Comparison of ENCODE assay signal across 8 cellular contexts in the genomic region with DNA sequence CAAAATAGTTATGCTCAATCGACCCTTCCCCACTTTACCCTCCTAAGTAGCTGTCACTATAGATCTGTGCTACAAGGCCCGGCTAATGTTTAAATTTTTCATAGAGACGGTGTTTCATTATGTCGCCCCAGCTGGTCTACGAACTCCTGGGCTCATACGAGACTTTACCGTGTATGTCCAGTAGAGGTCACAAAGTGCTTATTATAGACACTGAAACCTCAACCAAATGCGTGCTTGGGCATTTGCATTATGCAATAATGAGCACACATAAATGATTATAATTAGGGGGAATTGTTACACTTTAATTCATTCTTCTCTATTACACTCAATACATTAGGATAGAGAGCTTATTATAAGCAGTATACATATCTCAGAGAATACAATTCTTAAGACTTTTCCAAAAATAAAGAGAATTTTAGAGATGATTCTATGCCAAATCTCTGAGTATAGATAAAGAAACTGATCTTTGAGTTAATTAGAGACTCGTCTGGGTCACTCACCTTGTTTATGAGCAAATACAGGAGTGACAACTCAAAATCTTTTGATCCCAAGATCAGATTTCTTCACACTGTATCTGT. TPM values are rescaled to one million over a fixed set of nuclear protein-coding genes. Genes with fewer than 3 reads are reported as not detected.
A peak's percentile ranks its signal among the peaks of the same experiment; 100 is the strongest.
DNase-seq lines count a peak whose midpoint lies in the region; ATAC-seq and TF ChIP-seq lines count a peak whose summit lies in the region.

No MANE protein-coding gene starts in this region.

- DNase-seq in DMS114 treated with DMSO at 0.1 percent for 48 hours (lab: John Stamatoyannopoulos, UW; ENCODE audit: unreplicated experiment) (peak; percentile 23), NCI-H2196 (lab: John Stamatoyannopoulos, UW; ENCODE audit: unreplicated experiment) (peak; percentile 69), globus pallidus (ENCODE audit: low spot score) (peak; percentile 46), progenitor cell of endocrine pancreas (ENCODE audit: low spot score, unreplicated experiment) (no peak), cortex of kidney (lab: John Stamatoyannopoulos, UW) (no peak)
- DNase-seq in activated CD4-positive, alpha-beta T cell treated with anti-CD3 and anti-CD28 coated beads, Interleukin-2, amount 10 ng/mL, durations not matched to agents 24 days and 14 days, result peak; percentile 75

- no peak overlapping the region for H3K4me3 Mint-ChIP-seq in activated CD4-positive, alpha-beta T cell treated with anti-CD3 and anti-CD28 coated beads, Interleukin-2, amount 10 ng/mL, durations not matched to agents 24 days and 14 days
- H3K4me3 Mint-ChIP-seq in progenitor cell of endocrine pancreas (ENCODE audit: low read depth), result no peak overlapping the region

- ATAC-seq in GM18873 (IDR thresholded peaks at IDR 0.05; ENCODE audit: low FRiP score, unreplicated experiment) (peak; percentile 57), HG03064 (IDR thresholded peaks at IDR 0.05; ENCODE audit: low read depth, unreplicated experiment) (peak; percentile 82)

- no peaks in the 10 kb centered on the region for H3K27me3 Mint-ChIP-seq in activated CD4-positive, alpha-beta T cell treated with anti-CD3 and anti-CD28 coated beads, Interleukin-2, amount 10 ng/mL, durations not matched to agents 24 days and 14 days
- H3K27me3 Mint-ChIP-seq in progenitor cell of endocrine pancreas, result no peaks in the 10 kb centered on the region

- intact Hi-C loops in activated CD4-positive, alpha-beta T cell treated with anti-CD3 and anti-CD28 coated beads, Interleukin-2, amount 10 ng/mL, durations not matched to agents 24 days and 14 days (cut with micrococcal nuclease), result loop anchor here (1.0 to 10.0 kb wide), 3 partner anchors 96 to 370 kb away; no protein-coding TSS in a partner anchor

- no peaks in the 10 kb centered on the region for H3K36me3 Mint-ChIP-seq in activated CD4-positive, alpha-beta T cell treated with anti-CD3 and anti-CD28 coated beads, Interleukin-2, amount 10 ng/mL, durations not matched to agents 24 days and 14 days (ENCODE audit: low read depth)
- peaks cover 4% of the 10 kb centered on the region for H3K36me3 Mint-ChIP-seq in progenitor cell of endocrine pancreas (ENCODE audit: insufficient read depth)

- peaks cover 5% of the 10 kb centered on the region for H3K4me1 Mint-ChIP-seq in activated CD4-positive, alpha-beta T cell treated with anti-CD3 and anti-CD28 coated beads, Interleukin-2, amount 10 ng/mL, durations not matched to agents 24 days and 14 days
- H3K4me1 Mint-ChIP-seq in progenitor cell of endocrine pancreas (ENCODE audit: low read depth), result peaks cover 2% of the 10 kb centered on the region

- no peaks in the 10 kb centered on the region for H3K9me3 Mint-ChIP-seq in activated CD4-positive, alpha-beta T cell treated with anti-CD3 and anti-CD28 coated beads, Interleukin-2, amount 10 ng/mL, durations not matched to agents 24 days and 14 days
- peaks cover 14% of the 10 kb centered on the region for H3K9me3 Mint-ChIP-seq in progenitor cell of endocrine pancreas (ENCODE audit: low read depth)

- peak; percentile 77 for TF ChIP-seq CTCF in progenitor cell of endocrine pancreas (IDR thresholded peaks at IDR 0.05; ENCODE audit: unreplicated experiment)

- no peak overlapping the region for H3K27ac Mint-ChIP-seq in activated CD4-positive, alpha-beta T cell treated with anti-CD3 and anti-CD28 coated beads, Interleukin-2, amount 10 ng/mL, durations not matched to agents 24 days and 14 days
- no peak overlapping the region for H3K27ac Mint-ChIP-seq in progenitor cell of endocrine pancreas

RNA-seq across cellular contexts. Expression of gene MRPL16, which starts 12.5 kb away (rescaled TPM):
- total RNA-seq in activated CD4-positive, alpha-beta T cell treated with anti-CD3 and anti-CD28 coated beads, Interleukin-2, amount 10 ng/mL, durations not matched to agents 24 days and 14 days, result 96.8 and 97.4 TPM in 2 replicates
- 44.2 and 44.7 TPM in 2 replicates for total RNA-seq in progenitor cell of endocrine pancreas

RNA-seq across cellular contexts. Expression of gene CBLIF, which starts 22.2 kb away (rescaled TPM):
- total RNA-seq in activated CD4-positive, alpha-beta T cell treated with anti-CD3 and anti-CD28 coated beads, Interleukin-2, amount 10 ng/mL, durations not matched to agents 24 days and 14 days, result not detected in 2 replicates
- total RNA-seq in progenitor cell of endocrine pancreas, result 17.9 and 27.1 TPM in 2 replicates

RNA-seq across cellular contexts. Expression of gene TCN1, which starts 43.2 kb away (rescaled TPM):
- not detected in 2 replicates for total RNA-seq in activated CD4-positive, alpha-beta T cell treated with anti-CD3 and anti-CD28 coated beads, Interleukin-2, amount 10 ng/mL, durations not matched to agents 24 days and 14 days
- 3.2 and 3.5 TPM in 2 replicates for total RNA-seq in progenitor cell of endocrine pancreas

RNA-seq across cellular contexts. Expression of gene OOSP3, which starts 55.5 kb away (rescaled TPM):
- not detected in 2 replicates for total RNA-seq in activated CD4-positive, alpha-beta T cell treated with anti-CD3 and anti-CD28 coated beads, Interleukin-2, amount 10 ng/mL, durations not matched to agents 24 days and 14 days
- total RNA-seq in progenitor cell of endocrine pancreas, result 0.49 TPM in 1 of 2 replicates, not detected in the other

Comparison
In these comparisons a context has a peak if more than half of its experiments do, and no peak if none do; other contexts are left out.
1. DNase-seq: peak in DMS114 treated with DMSO at 0.1 percent for 48 hours (single experiment), NCI-H2196 (single experiment), activated CD4-positive, alpha-beta T cell treated with anti-CD3 and anti-CD28 coated beads, Interleukin-2, amount 10 ng/mL, durations not matched to agents 24 days and 14 days (single experiment) and globus pallidus (single experiment); none in progenitor cell of endocrine pancreas (single experiment) and cortex of kidney (single experiment).
2. RNA of gene CBLIF, which starts 22.2 kb away (total RNA-seq): 17.9 to 27.1 TPM in progenitor cell of endocrine pancreas; not detected in activated CD4-positive, alpha-beta T cell treated with anti-CD3 and anti-CD28 coated beads, Interleukin-2, amount 10 ng/mL, durations not matched to agents 24 days and 14 days; every median in the first group is over 10 times any median in the second.